7 cellular contexts compared by ENCODE assay signal in the genomic region with DNA sequence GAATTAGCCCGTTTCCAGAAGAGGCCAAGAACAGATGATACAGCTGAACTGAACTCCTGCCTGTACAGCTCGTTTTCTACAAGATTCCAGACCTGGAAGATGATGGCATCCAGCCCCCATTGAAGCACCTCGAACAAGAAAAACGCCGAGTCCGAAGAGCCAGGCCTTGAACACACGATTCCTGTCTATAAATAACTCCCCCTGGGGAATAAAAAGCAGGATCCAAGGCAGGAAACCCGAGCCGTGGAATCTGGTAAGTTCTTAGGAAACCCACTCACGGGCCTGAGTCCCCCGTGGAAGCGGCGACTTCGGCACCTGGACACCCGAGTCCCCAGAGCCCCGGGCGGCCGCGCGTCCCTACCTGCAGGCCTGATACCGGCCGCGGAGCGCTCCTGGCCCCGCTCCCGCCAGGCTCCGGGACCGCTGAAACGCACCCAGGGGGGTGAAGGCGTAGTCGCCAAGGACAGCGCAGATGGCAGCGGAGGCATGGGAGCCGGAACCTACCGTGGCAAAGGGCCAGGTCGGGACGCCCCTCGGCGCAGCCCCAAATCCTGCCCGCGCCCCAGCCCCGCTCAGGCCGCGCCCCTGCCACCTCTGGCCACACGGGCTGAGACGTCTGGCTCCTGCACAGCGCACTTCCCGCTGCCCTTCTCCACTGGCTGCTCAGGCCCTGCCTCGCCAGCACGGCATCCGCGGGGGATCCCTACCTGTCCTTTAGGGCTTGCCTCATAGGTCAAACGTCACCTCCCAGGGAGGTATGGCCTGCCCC. TPM values are rescaled to one million over a fixed set of nuclear protein-coding genes. Genes with fewer than 3 reads are reported as not detected.
DNase-seq lines count a peak whose midpoint lies in the region; ATAC-seq and TF ChIP-seq lines count a peak whose summit lies in the region.

No MANE protein-coding gene starts in this region.

- no peak overlapping the region for H3K27ac Mint-ChIP-seq in mesothelial cell of epicardium

- H3K4me1 Mint-ChIP-seq in mesothelial cell of epicardium = peaks cover 12% of the 10 kb centered on the region

- TF ChIP-seq CTCF in GM10248 (IDR thresholded peaks at IDR 0.05; ENCODE audit: control extremely low read depth, extremely low read depth, low read depth, missing control alignments) (no peak), mesothelial cell of epicardium (IDR thresholded peaks at IDR 0.05; ENCODE audit: unreplicated experiment) (no peak)

- H3K27me3 Mint-ChIP-seq in mesothelial cell of epicardium (ENCODE audit: low read depth) = peaks cover 14% of the 10 kb centered on the region

- DNase-seq in GM10248 (ENCODE audit: extremely low spot score) (peak; percentile 26), NCI-H510A treated with DMSO at 0.1 percent for 48 hours (lab: John Stamatoyannopoulos, UW) (peak; percentile 66), ecto neural progenitor cell (ENCODE audit: low spot score) (peak; percentile 65), mesothelial cell of epicardium (ENCODE audit: low spot score in 2 of 2, unreplicated experiment in 2 of 2) (peak in 1 of 2 experiments; percentile 40), SW 1271 (lab: John Stamatoyannopoulos, UW) (no peak), GDM1 (lab: John Stamatoyannopoulos, UW) (no peak)

- ATAC-seq in GM18873 (IDR thresholded peaks at IDR 0.05; ENCODE audit: low FRiP score, unreplicated experiment) = no peak

- CTCF ChIA-PET in GM10248 (lab: Yijun Ruan, JAX) = interaction anchor here (4.9 to 5.1 kb wide), 2 partner anchors 10 to 31 kb away, joined by 38 to 74 read pairs; no protein-coding TSS in a partner anchor

- H3K4me3 Mint-ChIP-seq in mesothelial cell of epicardium = peak overlapping the region; percentile 67

- POLR2A ChIA-PET in GM10248 (lab: Yijun Ruan, JAX) = no interaction called here

- no peaks in the 10 kb centered on the region for H3K36me3 Mint-ChIP-seq in mesothelial cell of epicardium

- H3K9me3 Mint-ChIP-seq in mesothelial cell of epicardium = no peaks in the 10 kb centered on the region

RNA-seq across cellular contexts. Expression of gene HLCS, which starts 14.0 kb away (rescaled TPM):
- total RNA-seq in mesothelial cell of epicardium = 19.8 to 20.2 TPM (median 19.8 TPM) in 3 replicates

RNA-seq across cellular contexts. Expression of gene RIPPLY3, which starts 26.0 kb away (rescaled TPM):
- total RNA-seq in mesothelial cell of epicardium = 0.22 to 0.54 TPM (median 0.38 TPM) in 3 replicates

Comparison
In these comparisons a context has a peak if more than half of its experiments do, and no peak if none do; other contexts are left out.
1. DNase-seq: peak in GM10248 (single experiment), NCI-H510A treated with DMSO at 0.1 percent for 48 hours (single experiment) and ecto neural progenitor cell (single experiment); none in SW 1271 (0 of 2) and GDM1 (single experiment).